In the genomic region with DNA sequence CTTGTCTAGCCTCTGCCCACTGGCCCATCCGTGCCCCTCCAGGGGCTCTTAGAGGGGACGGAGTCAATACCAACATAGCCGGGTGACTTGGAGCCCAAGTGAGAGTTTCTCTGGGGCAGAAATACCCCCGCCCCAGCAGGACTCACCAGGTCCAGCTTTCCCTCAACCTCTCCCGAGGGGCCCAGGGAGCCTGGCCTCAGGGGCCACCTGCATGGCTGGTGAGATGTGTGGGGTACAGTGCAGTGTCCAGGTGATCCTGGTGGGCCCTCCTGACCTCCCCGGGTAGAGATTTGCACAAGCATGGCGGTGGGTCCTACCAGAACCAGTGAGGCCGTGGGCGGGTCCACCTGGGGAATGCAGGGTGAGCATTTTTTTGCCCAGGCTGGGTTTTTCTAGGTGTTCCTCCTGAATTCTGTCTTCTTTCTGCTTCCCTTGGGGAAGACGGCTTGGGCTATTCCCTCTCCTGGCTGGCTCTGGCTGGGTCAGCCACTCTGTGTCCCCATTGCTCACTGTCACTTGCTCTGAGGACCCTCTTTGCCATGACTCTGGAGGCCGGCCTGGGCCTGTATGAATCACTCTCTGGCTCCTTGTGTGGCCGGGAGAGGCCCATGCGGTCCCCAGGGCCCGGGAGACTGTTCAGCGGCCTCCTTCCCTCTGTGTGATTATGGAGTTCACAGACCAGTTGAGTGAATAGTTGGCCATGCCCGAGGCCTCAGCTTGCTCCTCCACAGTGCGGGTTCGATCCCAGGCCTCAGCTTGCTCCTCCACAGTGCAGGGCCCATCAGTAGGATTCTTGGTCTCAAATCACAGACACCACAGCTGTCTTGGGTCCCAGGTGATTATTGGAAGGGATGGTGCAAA, we compare ENCODE assay signal across 23 cellular contexts.
DNase-seq lines count a peak whose midpoint lies in the region; FAIRE-seq and TF ChIP-seq lines count a peak whose summit lies in the region.
"Had no signal": no experiment of that assay in that cellular context is flagged by ENCODE, and none has a peak within 500 bp of the region (broad histone marks: within the 10 kb centered on the region; RNA-seq: fewer than 3 reads in every experiment).

No MANE protein-coding gene starts in this region.

- no peak overlapping the region for H3K27ac Mint-ChIP-seq in CD14-positive monocyte
- H3K27ac Mint-ChIP-seq: CD4-positive, alpha-beta T cell had no signal

- H3K4me3 Mint-ChIP-seq in CD14-positive monocyte: no peak overlapping the region
- H3K4me3 Mint-ChIP-seq: CD4-positive, alpha-beta T cell had no signal

- no peak for TF ChIP-seq EP300 in suprapubic skin (IDR thresholded peaks at IDR 0.05)

- FAIRE-seq in kidney (lab: Jason Lieb, UNC): no peak
- FAIRE-seq: GM19239, HTR-8/SVneo had no signal

- peaks cover 32% of the 10 kb centered on the region for H3K27me3 ChIP-seq in suprapubic skin

- H3K9me3 Mint-ChIP-seq in CD14-positive monocyte: peaks cover 13 to 33% (median 25%) of the 10 kb centered on the region in 7 donors

- H3K27me3 Mint-ChIP-seq in CD14-positive monocyte (ENCODE audit: low read depth in 3 of 3): peaks cover 10 to 14% (median 10%) of the 10 kb centered on the region in 3 donors

- 91% methylated on average over 14 of the region's 18 CpGs for WGBS in suprapubic skin

- no peaks in the 10 kb centered on the region for H3K36me3 Mint-ChIP-seq in CD14-positive monocyte

- peak; percentile 24 for DNase-seq in activated CD4-positive, CD25-positive, alpha-beta regulatory T cell treated with anti-CD3 and anti-CD28 coated beads, Interleukin-2, amount 50 U/mL, for 72 hours
- DNase-seq in activated CD4-positive, CD25-positive, alpha-beta regulatory T cell (lab: John Stamatoyannopoulos, UW): no peak
- peak; percentile 42 for DNase-seq in CD14-positive monocyte (ENCODE audit: low spot score)
- DNase-seq in kidney: peak; percentile 50
- peak; percentile 44 to 70 for DNase-seq in suprapubic skin (ENCODE audit: low spot score in 2 of 2)
- DNase-seq in SIG-M5 (lab: John Stamatoyannopoulos, UW): no peak
- DNase-seq in 8988T: no peak
- DNase-seq in stimulated activated naive CD4-positive, alpha-beta T cell (lab: John Stamatoyannopoulos, UW): no peak
- DNase-seq: BE2C; CD4-positive, alpha-beta T cell; DMS153; GDM1; IMR-90; NCI-H1417 treated with DMSO at 0.1 percent for 48 hours; NCI-H187 treated with DMSO at 0.1 percent for 48 hours; NCI-H2227 treated with DMSO at 0.1 percent for 48 hours; NCI-H524; NCI-H82; OCI-M1 had no signal

- H3K4me3 ChIP-seq in kidney (ENCODE audit: low read length in 2 of 2) (no peak overlapping the region), suprapubic skin (no peak overlapping the region)
- H3K4me3 ChIP-seq: HAP-1 had no signal

- H3K27ac ChIP-seq in kidney (ENCODE audit: low read depth in 2 of 2, low read length in 2 of 2) (no peak overlapping the region), suprapubic skin (no peak overlapping the region)

- H3K36me3 ChIP-seq in kidney (ENCODE audit: control insufficient read depth in 1 of 2, insufficient read depth in 2 of 2, low read length in 2 of 2): no peaks in the 10 kb centered on the region
- no peaks in the 10 kb centered on the region for H3K36me3 ChIP-seq in suprapubic skin
- H3K36me3 ChIP-seq: BE2C, HAP-1 had no signal

- H3K4me1 Mint-ChIP-seq in CD14-positive monocyte: no peaks in the 10 kb centered on the region

- no peak overlapping the region for H3K9ac ChIP-seq in kidney (ENCODE audit: low read length in 2 of 2)

- intact Hi-C loops in CD14-positive monocyte (cut with micrococcal nuclease): no loop called here
- intact Hi-C loops in kidney (cut with DNase I): no loop called here

- TF ChIP-seq CTCF in CD14-positive monocyte (IDR thresholded peaks at IDR 0.05) (no peak), kidney (IDR thresholded peaks at IDR 0.05; ENCODE audit: borderline replicate concordance, extremely low read depth, insufficient read depth) (no peak), suprapubic skin (IDR thresholded peaks at IDR 0.05) (no peak)

- H3K4me1 ChIP-seq in kidney (ENCODE audit: control insufficient read depth in 1 of 2, insufficient read depth in 1 of 2, low read depth in 1 of 2, low read length in 2 of 2): no peaks in the 10 kb centered on the region
- peaks cover 3% of the 10 kb centered on the region for H3K4me1 ChIP-seq in suprapubic skin
- H3K4me1 ChIP-seq: Caco-2, HAP-1 had no signal

- no peak for TF ChIP-seq POLR2A in suprapubic skin (IDR thresholded peaks at IDR 0.05)

- H3K9me3 ChIP-seq in kidney (ENCODE audit: control insufficient read depth in 1 of 2, low read length in 2 of 2) (peaks cover 2 to 10% of the 10 kb centered on the region in 2 donors), suprapubic skin (peaks cover 5% of the 10 kb centered on the region)

Comparison
In these comparisons a context has a peak if more than half of its experiments do, and no peak if none do; other contexts are left out.
1. DNase-seq: peak in activated CD4-positive, CD25-positive, alpha-beta regulatory T cell treated with anti-CD3 and anti-CD28 coated beads, Interleukin-2, amount 50 U/mL, for 72 hours (single experiment), CD14-positive monocyte (single experiment), kidney (single experiment) and suprapubic skin (2 of 2); none in activated CD4-positive, CD25-positive, alpha-beta regulatory T cell (0 of 4), SIG-M5 (single experiment), 8988T (single experiment) and stimulated activated naive CD4-positive, alpha-beta T cell (0 of 6).